ENCODE assay signal across 1 cellular context in the genomic region with DNA sequence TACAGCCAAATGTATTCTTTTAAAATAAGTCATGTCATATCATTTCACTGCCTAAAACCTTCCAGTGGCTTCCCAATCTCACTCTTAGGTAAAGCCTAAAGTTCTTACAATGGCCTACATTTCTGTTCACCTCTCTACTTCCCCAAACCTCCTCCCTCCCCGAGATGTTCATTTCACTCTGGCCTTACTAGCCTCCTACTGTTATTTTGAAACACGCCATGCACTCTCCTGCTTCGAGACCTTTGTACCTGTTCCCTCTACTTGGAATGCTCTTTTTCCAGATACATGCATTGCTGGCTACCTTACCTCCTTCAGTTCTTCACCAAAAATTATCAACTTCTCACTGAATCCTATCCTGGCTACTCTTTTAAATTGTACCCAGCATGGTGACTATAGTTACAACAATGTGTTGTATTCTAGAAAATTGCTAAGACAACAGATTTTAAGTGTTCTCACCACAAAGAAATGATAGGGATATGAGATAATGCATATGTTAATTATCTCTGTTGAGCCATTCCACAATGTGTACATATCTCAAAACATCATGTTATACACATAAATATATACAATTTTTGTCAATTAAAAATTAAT.
TF ChIP-seq lines count a peak whose summit lies in the region.

No MANE protein-coding gene starts in this region.

TF ChIP-seq in WTC11, 78 proteins besides CTCF, POLR2A, EP300 and RAD21:
- TF ChIP-seq, protein P1, sequence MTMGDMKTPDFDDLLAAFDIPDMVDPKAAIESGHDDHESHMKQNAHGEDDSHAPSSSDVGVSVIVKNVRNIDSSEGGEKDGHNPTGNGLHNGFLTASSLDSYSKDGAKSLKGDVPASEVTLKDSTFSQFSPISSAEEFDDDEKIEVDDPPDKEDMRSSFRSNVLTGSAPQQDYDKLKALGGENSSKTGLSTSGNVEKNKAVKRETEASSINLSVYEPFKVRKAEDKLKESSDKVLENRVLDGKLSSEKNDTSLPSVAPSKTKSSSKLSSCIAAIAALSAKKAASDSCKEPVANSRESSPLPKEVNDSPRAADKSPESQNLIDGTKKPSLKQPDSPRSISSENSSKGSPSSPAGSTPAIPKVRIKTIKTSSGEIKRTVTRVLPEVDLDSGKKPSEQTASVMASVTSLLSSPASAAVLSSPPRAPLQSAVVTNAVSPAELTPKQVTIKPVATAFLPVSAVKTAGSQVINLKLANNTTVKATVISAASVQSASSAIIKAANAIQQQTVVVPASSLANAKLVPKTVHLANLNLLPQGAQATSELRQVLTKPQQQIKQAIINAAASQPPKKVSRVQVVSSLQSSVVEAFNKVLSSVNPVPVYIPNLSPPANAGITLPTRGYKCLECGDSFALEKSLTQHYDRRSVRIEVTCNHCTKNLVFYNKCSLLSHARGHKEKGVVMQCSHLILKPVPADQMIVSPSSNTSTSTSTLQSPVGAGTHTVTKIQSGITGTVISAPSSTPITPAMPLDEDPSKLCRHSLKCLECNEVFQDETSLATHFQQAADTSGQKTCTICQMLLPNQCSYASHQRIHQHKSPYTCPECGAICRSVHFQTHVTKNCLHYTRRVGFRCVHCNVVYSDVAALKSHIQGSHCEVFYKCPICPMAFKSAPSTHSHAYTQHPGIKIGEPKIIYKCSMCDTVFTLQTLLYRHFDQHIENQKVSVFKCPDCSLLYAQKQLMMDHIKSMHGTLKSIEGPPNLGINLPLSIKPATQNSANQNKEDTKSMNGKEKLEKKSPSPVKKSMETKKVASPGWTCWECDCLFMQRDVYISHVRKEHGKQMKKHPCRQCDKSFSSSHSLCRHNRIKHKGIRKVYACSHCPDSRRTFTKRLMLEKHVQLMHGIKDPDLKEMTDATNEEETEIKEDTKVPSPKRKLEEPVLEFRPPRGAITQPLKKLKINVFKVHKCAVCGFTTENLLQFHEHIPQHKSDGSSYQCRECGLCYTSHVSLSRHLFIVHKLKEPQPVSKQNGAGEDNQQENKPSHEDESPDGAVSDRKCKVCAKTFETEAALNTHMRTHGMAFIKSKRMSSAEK (CRISPR knock-in tag; IDR thresholded peaks at IDR 0.05; ENCODE audit: borderline replicate concordance), result no peak
- no peak for TF ChIP-seq EMX1 (CRISPR knock-in tag; IDR thresholded peaks at IDR 0.05)
- no peak for TF ChIP-seq GABPB1 (CRISPR knock-in tag; IDR thresholded peaks at IDR 0.05)
- TF ChIP-seq, protein P2, sequence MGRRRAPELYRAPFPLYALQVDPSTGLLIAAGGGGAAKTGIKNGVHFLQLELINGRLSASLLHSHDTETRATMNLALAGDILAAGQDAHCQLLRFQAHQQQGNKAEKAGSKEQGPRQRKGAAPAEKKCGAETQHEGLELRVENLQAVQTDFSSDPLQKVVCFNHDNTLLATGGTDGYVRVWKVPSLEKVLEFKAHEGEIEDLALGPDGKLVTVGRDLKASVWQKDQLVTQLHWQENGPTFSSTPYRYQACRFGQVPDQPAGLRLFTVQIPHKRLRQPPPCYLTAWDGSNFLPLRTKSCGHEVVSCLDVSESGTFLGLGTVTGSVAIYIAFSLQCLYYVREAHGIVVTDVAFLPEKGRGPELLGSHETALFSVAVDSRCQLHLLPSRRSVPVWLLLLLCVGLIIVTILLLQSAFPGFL (CRISPR knock-in tag; IDR thresholded peaks at IDR 0.05; ENCODE audit: borderline replicate concordance), result no peak
